ENCODE assay signal across 8 cellular contexts in the genomic region with DNA sequence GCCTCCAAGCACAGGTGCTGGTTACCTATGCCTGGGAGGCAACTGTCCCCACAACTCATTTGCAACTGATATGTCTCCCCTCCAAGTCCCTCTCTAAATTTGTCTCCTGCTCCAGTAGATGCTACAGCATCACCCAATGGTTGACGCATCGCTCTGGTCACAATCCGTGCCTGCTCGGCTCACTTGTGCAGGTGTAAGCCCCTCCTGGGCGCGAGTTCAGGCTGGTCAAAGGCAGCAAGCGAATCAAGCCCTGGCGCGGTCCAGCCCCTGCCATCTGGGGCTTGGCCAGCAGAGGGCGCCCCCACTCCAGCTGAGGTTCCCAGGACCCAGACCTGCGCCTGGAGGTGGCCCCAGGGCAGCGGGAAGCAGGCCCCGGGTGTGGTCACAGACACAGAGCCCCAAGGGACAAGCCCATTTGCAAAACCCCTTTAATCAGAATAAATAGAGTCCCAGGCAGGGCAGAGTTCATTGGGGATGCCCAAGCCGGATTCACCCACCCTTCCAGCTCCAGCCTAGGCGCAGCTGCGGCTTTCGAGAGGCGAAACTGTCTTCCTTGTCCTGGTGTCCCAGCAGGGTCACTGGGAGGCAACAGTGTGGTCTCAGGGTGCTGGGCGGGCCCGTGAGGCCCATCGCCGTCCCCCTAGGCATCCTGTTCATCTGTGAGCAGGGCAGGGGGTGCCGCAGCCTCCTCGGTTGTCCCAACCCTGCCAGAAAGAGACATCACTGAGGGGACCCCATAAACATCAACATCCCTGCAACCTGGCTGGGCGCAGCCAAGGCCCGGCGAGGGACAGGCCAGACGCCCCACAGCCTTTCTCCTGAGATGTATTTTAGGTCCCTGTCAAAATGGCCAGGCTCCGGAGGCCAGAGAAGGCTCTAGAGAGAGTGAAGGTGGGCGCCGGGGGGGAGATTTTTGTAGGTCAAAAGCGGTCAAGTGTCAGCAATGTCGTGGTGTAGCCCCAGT. TPM values are rescaled to one million over a fixed set of nuclear protein-coding genes. Genes with fewer than 3 reads are reported as not detected.
DNase-seq lines count a peak whose midpoint lies in the region; ATAC-seq and TF ChIP-seq lines count a peak whose summit lies in the region.

No MANE protein-coding gene starts in this region.

- peak; percentile 19 for TF ChIP-seq POLR2A in GM18505 (IDR thresholded peaks at IDR 0.05; ENCODE audit: borderline replicate concordance, extremely low read depth, insufficient read depth, insufficient read length)
- no peak for TF ChIP-seq POLR2A in breast epithelium (IDR thresholded peaks at IDR 0.05)

- DNase-seq in AG09319 (ENCODE audit: extremely low read depth, low read depth) (no peak), NCI-H146 treated with DMSO at 0.1 percent for 48 hours (lab: John Stamatoyannopoulos, UW; ENCODE audit: unreplicated experiment) (peak; percentile 31), breast epithelium (ENCODE audit: low spot score in 2 of 2) (peak in 1 of 2 donors; percentile 75), kidney epithelial cell (ENCODE audit: low read depth) (no peak), amniotic stem cell (lab: John Stamatoyannopoulos, UW) (no peak)
- DNase-seq in stimulated activated CD4-positive, alpha-beta T cell treated with anti-CD3 and anti-CD28 coated beads, Interleukin-2, amount 100 ng/mL, for 48 hours: peak; percentile 84 to 90

- H3K36me3 ChIP-seq in breast epithelium: no peaks in the 10 kb centered on the region
- H3K36me3 ChIP-seq in kidney epithelial cell (ENCODE audit: control insufficient read depth, insufficient read depth, low read length): no peaks in the 10 kb centered on the region

- no peaks in the 10 kb centered on the region for H3K9me3 ChIP-seq in breast epithelium

- H3K27me3 ChIP-seq in breast epithelium: no peaks in the 10 kb centered on the region
- no peaks in the 10 kb centered on the region for H3K27me3 ChIP-seq in kidney epithelial cell (ENCODE audit: control insufficient read depth, insufficient read depth, low read length)

- TF ChIP-seq CTCF in AG09319 (IDR thresholded peaks at IDR 0.05; ENCODE audit: low read depth, low read length) (peak; percentile 98), WI38 (IDR thresholded peaks at IDR 0.05; ENCODE audit: low read depth, low read length) (peak; percentile 95), breast epithelium (IDR thresholded peaks at IDR 0.05) (peak; percentile 95 to 98 (median 96)), kidney epithelial cell (IDR thresholded peaks at IDR 0.05; ENCODE audit: insufficient read depth, low read length, poor library complexity, severe bottlenecking) (peak; percentile 98)

- H3K4me1 ChIP-seq in breast epithelium: no peaks in the 10 kb centered on the region

- no peak for ATAC-seq in GM18505 (IDR thresholded peaks at IDR 0.05; ENCODE audit: unreplicated experiment)

- H3K4me3 ChIP-seq in WI38 (ENCODE audit: low read depth, low read length) (no peak overlapping the region), breast epithelium (no peak overlapping the region), kidney epithelial cell (ENCODE audit: low read depth, low read length) (no peak overlapping the region)

- no peak overlapping the region for H3K27ac ChIP-seq in breast epithelium

- intact Hi-C loops in breast epithelium (cut with DNase I; ENCODE audit: low total_unique reads): loop anchor here (5.0 to 10.0 kb wide), 2 partner anchors 62 to 140 kb away; no protein-coding TSS in a partner anchor

RNA-seq across cellular contexts. Expression of a gene that starts 15.8 kb away (rescaled TPM):
- total RNA-seq in breast epithelium (10 to 100 TPM; 18.6 to 45.9 (median 28.4) TPM), kidney epithelial cell (88.7 and 127 TPM in 2 replicates)

RNA-seq across cellular contexts. Expression of a gene that starts 17.8 kb away (rescaled TPM):
- total RNA-seq in breast epithelium: 1 to 10 TPM; 4.2 to 9.9 (median 8.8) TPM
- total RNA-seq in kidney epithelial cell: 5.5 and 6.4 TPM in 2 replicates

RNA-seq across cellular contexts. Expression of a gene that starts 33.4 kb away (rescaled TPM):
- total RNA-seq in breast epithelium (not detected), kidney epithelial cell (not detected in 2 replicates)

RNA-seq across cellular contexts. Expression of a gene that starts 55.6 kb away (rescaled TPM):
- total RNA-seq in breast epithelium: 10 to 100 TPM; 37.8 to 69.5 (median 64.2) TPM
- 85.7 and 144 TPM in 2 replicates for total RNA-seq in kidney epithelial cell

Comparison
In these comparisons a context has a peak if more than half of its experiments do, and no peak if none do; other contexts are left out.
1. DNase-seq: peak in NCI-H146 treated with DMSO at 0.1 percent for 48 hours (single experiment) and stimulated activated CD4-positive, alpha-beta T cell treated with anti-CD3 and anti-CD28 coated beads, Interleukin-2, amount 100 ng/mL, for 48 hours (2 of 2); none in AG09319 (single experiment), kidney epithelial cell (single experiment) and amniotic stem cell (single experiment).
2. Peak in every context shown above with its lines, with median percentiles within 50 percentile points of each other: CTCF ChIP-seq.